9 cellular contexts compared by ENCODE assay signal in genomic region chr4:73735231-73735630, GRCh38. TPM values are rescaled to one million over a fixed set of nuclear protein-coding genes. Genes with fewer than 3 reads are reported as not detected.
DNase-seq lines count a peak whose midpoint lies in the region; ATAC-seq and TF ChIP-seq lines count a peak whose summit lies in the region.
"Had no signal": no experiment of that assay in that cellular context is flagged by ENCODE, and none has a peak within 500 bp of the region (broad histone marks: within the 10 kb centered on the region; RNA-seq: fewer than 3 reads in every experiment).

No MANE protein-coding gene starts in this region.

- no peak overlapping the region for H3K27ac ChIP-seq in coronary artery

- no peak overlapping the region for H3K4me3 ChIP-seq in coronary artery

- DNase-seq in MV-4-11 (lab: John Stamatoyannopoulos, UW) = peak; percentile 97
- peak; percentile 73 to 95 for DNase-seq in lung microvascular endothelial cell (ENCODE audit: low read depth in 2 of 2)
- DNase-seq in coronary artery (ENCODE audit: low spot score) = no peak
- DNase-seq in DMS 273 (lab: John Stamatoyannopoulos, UW; ENCODE audit: unreplicated experiment) = no peak
- no peak for DNase-seq in NCI-H446 treated with DMSO at 0.1 percent for 48 hours (lab: John Stamatoyannopoulos, UW)
- DNase-seq in NCI-H82 (lab: John Stamatoyannopoulos, UW) = no peak
- DNase-seq: activated T-cell treated with anti-CD3 and anti-CD28 coated beads, Interleukin-2, amount 50 U/mL, for 48 hours had no signal

- TF ChIP-seq CTCF in coronary artery (IDR thresholded peaks at IDR 0.05) = no peak

- peak; percentile 92 for ATAC-seq in GM18517 (IDR thresholded peaks at IDR 0.05; ENCODE audit: unreplicated experiment)
- ATAC-seq in HG02571 (IDR thresholded peaks at IDR 0.05; ENCODE audit: unreplicated experiment) = peak; percentile 74

RNA-seq across cellular contexts. Expression of gene CXCL8, which starts 5.1 kb away (rescaled TPM):
- 43.4 and 90.9 TPM in 2 replicates for total RNA-seq in lung microvascular endothelial cell

Comparison
In these comparisons a context has a peak if more than half of its experiments do, and no peak if none do; other contexts are left out.
1. DNase-seq: peak in MV-4-11 (single experiment) and lung microvascular endothelial cell (2 of 2); none in coronary artery (single experiment), DMS 273 (single experiment), NCI-H446 treated with DMSO at 0.1 percent for 48 hours (single experiment) and NCI-H82 (single experiment).